Comparison of ENCODE assay signal across 8 cellular contexts in the genomic region with DNA sequence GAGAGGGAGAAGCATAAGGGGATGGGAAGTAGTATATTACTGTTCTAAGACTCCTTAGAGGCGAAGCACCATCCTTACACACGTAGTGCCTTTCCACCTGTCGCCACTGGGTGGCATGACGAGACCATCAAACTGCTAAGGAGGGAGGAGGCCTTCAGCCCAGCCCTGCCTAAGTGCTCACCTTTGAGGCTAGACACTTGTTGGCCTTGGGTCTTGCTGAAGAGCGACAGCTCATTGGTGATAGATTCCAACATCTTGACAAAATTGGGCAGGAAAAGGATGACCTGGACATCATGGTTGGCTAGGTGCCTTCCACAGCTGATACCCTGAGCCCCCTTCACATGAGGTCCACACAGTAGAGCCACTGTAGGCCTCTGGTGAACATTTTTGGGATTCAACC.
A peak's percentile ranks its signal among the peaks of the same experiment; 100 is the strongest.
DNase-seq lines count a peak whose midpoint lies in the region; ATAC-seq and TF ChIP-seq lines count a peak whose summit lies in the region.

No MANE protein-coding gene starts in this region.

- no peak for ATAC-seq in HG02970 (IDR thresholded peaks at IDR 0.05; ENCODE audit: low FRiP score, unreplicated experiment)

- peak; percentile 91 for TF ChIP-seq CTCF in LNCAP (IDR thresholded peaks at IDR 0.05)

- peak; percentile 54 to 85 (median 70) for DNase-seq in NCI-H1417 (lab: John Stamatoyannopoulos, UW)
- DNase-seq in NCI-H1417 treated with DMSO at 0.1 percent for 48 hours (lab: John Stamatoyannopoulos, UW), result no peak
- peak; percentile 57 for DNase-seq in T-helper 9 cell
- DNase-seq in anterior cingulate cortex (lab: John Stamatoyannopoulos, UW), result peak in 38 of 58 donors; percentile 6 to 80 (median 41)
- DNase-seq in hypothalamus (lab: John Stamatoyannopoulos, UW), result peak in 32 of 51 donors; percentile 10 to 66 (median 48)
- DNase-seq in stimulated activated CD4-positive, alpha-beta T cell treated with anti-CD3 and anti-CD28 coated beads, Interleukin-12 subunit alpha, Interleukin-12 subunit beta, amount 100 ng/mL, for 4 hours, result peak; percentile 67
